In the genomic region with DNA sequence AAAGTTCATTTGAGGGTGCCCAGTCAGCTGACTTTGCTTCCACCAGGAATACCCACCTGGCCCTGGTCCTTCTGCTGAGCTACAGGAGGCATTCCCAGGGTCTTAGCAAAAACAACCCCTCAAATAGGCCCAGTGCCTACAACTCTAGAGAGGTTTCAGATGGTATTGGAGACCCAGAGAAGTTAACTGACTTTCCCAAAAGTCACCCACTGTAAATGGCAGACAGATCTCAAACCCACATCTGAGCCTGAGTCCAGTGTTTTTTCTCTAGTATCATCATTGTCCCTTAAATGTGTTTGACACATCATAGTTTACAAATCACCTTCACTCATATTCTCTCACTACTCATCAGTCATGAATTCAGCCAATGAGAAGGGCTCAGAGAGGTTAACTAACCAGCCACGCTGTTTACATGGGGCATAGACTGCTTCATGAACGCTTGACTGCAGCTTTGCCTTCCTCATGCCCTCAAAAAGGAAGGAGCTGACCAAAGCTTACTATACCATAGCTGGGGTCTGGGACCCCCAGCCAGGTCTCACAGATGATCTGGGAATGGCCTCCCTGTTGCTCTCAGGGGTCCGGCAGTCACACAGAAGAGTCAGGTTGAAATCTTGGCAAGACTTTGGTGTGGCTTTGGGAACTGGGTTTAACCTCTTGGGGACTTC, we compare ENCODE assay signal across 16 cellular contexts. TPM values are rescaled to one million over a fixed set of nuclear protein-coding genes. Genes with fewer than 3 reads are reported as not detected.
"Had no signal": no experiment of that assay in that cellular context is flagged by ENCODE, and none has a peak within 500 bp of the region (broad histone marks: within the 10 kb centered on the region; RNA-seq: fewer than 3 reads in every experiment).

No MANE protein-coding gene starts in this region.

- H3K9me3 ChIP-seq: left lung, ovary, psoas muscle, transverse colon, uterus had no signal

- H3K4me3 Mint-ChIP-seq: activated naive CD4-positive, alpha-beta T cell treated with anti-CD3 and anti-CD28 coated beads for 36 hours; activated T-cell treated with anti-CD3 and anti-CD28 coated beads, Interleukin-2, amount 50 U/mL, for 4 hours; neural progenitor cell; stimulated activated naive CD8-positive, alpha-beta T cell treated with anti-CD3 and anti-CD28 coated beads, Interleukin-15, Interleukin-2, amounts not matched to agents 100 ng/mL and 50 ng/mL, for 24 hours had no signal

- H2AFZ ChIP-seq: neural progenitor cell had no signal

- DNase-seq: cortex of kidney, kidney had no signal

- H3K9ac ChIP-seq: neural progenitor cell had no signal

- H3K9me3 Mint-ChIP-seq: activated B cell treated with CpG ODN at 0.5 μM for 24 hours; activated naive CD4-positive, alpha-beta T cell treated with anti-CD3 and anti-CD28 coated beads for 36 hours; activated T-cell treated with anti-CD3 and anti-CD28 coated beads, Interleukin-2, amount 50 U/mL, for 4 hours; brain; neural progenitor cell; stimulated activated naive CD8-positive, alpha-beta T cell treated with anti-CD3 and anti-CD28 coated beads, Interleukin-15, Interleukin-2, amounts not matched to agents 100 ng/mL and 50 ng/mL, for 24 hours had no signal

- H3K27ac Mint-ChIP-seq: activated B cell treated with CpG ODN at 0.5 μM for 24 hours; activated naive CD4-positive, alpha-beta T cell treated with anti-CD3 and anti-CD28 coated beads for 36 hours; brain; neural progenitor cell had no signal

- H3K27ac ChIP-seq: left lung, neural progenitor cell, ovary, psoas muscle, skin epidermis, transverse colon, uterus had no signal

- H3K36me3 ChIP-seq: left lung, neural progenitor cell, ovary, transverse colon, uterus had no signal

- FAIRE-seq: frontal cortex, kidney had no signal

- H3K36me3 Mint-ChIP-seq: brain, neural progenitor cell had no signal

- H3K4me3 ChIP-seq: left lung, neural progenitor cell, ovary, psoas muscle, skin epidermis, transverse colon, uterus had no signal

- H3K4me2 ChIP-seq: neural progenitor cell had no signal

RNA-seq across cellular contexts. Expression of gene PHOSPHO1, which starts 3.7 kb away (rescaled TPM):
- total RNA-seq: activated B cell treated with CpG ODN at 0.5 μM for 24 hours; activated naive CD4-positive, alpha-beta T cell treated with anti-CD3 and anti-CD28 coated beads for 36 hours; lung microvascular endothelial cell; transverse colon had no signal

RNA-seq across cellular contexts. Expression of gene GNGT2, which starts 16.5 kb away (rescaled TPM):
- total RNA-seq: frontal cortex had no signal
